1 cellular context compared by ENCODE assay signal in the genomic region with DNA sequence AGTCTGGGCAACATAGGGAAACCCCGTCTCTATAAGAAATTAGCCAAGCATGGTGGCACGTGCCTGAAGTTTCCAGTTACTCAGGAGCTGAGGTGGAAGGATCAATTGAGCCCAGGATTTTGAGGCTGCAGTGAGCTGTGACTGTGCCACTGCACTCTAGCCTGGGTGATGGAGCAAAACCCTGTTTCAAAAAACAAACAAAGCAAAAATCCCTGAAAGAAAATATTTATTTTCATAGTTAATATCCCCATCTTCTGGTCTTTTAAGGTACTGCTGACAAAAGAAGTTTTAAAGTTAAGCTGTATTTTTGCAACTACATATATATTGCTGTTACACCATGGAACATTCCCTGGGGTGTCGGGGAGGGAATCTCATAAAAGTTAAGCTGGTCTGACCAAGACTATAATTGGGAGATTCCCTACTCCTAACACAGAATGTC.
TF ChIP-seq lines count a peak whose summit lies in the region.

No MANE protein-coding gene starts in this region.

TF ChIP-seq in H1, 55 proteins besides CTCF, POLR2A, EP300 and RAD21 (continued from another document):
- TF ChIP-seq, protein P1, sequence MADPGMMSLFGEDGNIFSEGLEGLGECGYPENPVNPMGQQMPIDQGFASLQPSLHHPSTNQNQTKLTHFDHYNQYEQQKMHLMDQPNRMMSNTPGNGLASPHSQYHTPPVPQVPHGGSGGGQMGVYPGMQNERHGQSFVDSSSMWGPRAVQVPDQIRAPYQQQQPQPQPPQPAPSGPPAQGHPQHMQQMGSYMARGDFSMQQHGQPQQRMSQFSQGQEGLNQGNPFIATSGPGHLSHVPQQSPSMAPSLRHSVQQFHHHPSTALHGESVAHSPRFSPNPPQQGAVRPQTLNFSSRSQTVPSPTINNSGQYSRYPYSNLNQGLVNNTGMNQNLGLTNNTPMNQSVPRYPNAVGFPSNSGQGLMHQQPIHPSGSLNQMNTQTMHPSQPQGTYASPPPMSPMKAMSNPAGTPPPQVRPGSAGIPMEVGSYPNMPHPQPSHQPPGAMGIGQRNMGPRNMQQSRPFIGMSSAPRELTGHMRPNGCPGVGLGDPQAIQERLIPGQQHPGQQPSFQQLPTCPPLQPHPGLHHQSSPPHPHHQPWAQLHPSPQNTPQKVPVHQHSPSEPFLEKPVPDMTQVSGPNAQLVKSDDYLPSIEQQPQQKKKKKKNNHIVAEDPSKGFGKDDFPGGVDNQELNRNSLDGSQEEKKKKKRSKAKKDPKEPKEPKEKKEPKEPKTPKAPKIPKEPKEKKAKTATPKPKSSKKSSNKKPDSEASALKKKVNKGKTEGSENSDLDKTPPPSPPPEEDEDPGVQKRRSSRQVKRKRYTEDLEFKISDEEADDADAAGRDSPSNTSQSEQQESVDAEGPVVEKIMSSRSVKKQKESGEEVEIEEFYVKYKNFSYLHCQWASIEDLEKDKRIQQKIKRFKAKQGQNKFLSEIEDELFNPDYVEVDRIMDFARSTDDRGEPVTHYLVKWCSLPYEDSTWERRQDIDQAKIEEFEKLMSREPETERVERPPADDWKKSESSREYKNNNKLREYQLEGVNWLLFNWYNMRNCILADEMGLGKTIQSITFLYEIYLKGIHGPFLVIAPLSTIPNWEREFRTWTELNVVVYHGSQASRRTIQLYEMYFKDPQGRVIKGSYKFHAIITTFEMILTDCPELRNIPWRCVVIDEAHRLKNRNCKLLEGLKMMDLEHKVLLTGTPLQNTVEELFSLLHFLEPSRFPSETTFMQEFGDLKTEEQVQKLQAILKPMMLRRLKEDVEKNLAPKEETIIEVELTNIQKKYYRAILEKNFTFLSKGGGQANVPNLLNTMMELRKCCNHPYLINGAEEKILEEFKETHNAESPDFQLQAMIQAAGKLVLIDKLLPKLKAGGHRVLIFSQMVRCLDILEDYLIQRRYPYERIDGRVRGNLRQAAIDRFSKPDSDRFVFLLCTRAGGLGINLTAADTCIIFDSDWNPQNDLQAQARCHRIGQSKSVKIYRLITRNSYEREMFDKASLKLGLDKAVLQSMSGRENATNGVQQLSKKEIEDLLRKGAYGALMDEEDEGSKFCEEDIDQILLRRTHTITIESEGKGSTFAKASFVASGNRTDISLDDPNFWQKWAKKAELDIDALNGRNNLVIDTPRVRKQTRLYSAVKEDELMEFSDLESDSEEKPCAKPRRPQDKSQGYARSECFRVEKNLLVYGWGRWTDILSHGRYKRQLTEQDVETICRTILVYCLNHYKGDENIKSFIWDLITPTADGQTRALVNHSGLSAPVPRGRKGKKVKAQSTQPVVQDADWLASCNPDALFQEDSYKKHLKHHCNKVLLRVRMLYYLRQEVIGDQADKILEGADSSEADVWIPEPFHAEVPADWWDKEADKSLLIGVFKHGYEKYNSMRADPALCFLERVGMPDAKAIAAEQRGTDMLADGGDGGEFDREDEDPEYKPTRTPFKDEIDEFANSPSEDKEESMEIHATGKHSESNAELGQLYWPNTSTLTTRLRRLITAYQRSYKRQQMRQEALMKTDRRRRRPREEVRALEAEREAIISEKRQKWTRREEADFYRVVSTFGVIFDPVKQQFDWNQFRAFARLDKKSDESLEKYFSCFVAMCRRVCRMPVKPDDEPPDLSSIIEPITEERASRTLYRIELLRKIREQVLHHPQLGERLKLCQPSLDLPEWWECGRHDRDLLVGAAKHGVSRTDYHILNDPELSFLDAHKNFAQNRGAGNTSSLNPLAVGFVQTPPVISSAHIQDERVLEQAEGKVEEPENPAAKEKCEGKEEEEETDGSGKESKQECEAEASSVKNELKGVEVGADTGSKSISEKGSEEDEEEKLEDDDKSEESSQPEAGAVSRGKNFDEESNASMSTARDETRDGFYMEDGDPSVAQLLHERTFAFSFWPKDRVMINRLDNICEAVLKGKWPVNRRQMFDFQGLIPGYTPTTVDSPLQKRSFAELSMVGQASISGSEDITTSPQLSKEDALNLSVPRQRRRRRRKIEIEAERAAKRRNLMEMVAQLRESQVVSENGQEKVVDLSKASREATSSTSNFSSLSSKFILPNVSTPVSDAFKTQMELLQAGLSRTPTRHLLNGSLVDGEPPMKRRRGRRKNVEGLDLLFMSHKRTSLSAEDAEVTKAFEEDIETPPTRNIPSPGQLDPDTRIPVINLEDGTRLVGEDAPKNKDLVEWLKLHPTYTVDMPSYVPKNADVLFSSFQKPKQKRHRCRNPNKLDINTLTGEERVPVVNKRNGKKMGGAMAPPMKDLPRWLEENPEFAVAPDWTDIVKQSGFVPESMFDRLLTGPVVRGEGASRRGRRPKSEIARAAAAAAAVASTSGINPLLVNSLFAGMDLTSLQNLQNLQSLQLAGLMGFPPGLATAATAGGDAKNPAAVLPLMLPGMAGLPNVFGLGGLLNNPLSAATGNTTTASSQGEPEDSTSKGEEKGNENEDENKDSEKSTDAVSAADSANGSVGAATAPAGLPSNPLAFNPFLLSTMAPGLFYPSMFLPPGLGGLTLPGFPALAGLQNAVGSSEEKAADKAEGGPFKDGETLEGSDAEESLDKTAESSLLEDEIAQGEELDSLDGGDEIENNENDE (IDR thresholded peaks at IDR 0.05; ENCODE audit: insufficient replicate concordance, low read length): no peak
- TF ChIP-seq FOSL1 (IDR thresholded peaks at IDR 0.05; ENCODE audit: insufficient read depth, low read depth, low read length): no peak
- no peak for TF ChIP-seq TAF1 (IDR thresholded peaks at IDR 0.05; ENCODE audit: low read depth, low read length)
- no peak for TF ChIP-seq GABPA (IDR thresholded peaks at IDR 0.05; ENCODE audit: borderline replicate concordance, insufficient read depth, low read length)
- TF ChIP-seq RNF2 (IDR thresholded peaks at IDR 0.05; ENCODE audit: borderline replicate concordance, low read depth, low read length, missing control alignments, poor library complexity, severe bottlenecking): no peak
- TF ChIP-seq TCF12 (IDR thresholded peaks at IDR 0.05; ENCODE audit: low read depth, low read length): no peak
- no peak for TF ChIP-seq SP2 (IDR thresholded peaks at IDR 0.05; ENCODE audit: low read length)
- no peak for TF ChIP-seq JUND (IDR thresholded peaks at IDR 0.05; ENCODE audit: low read length)
- TF ChIP-seq ZNF274 (IDR thresholded peaks at IDR 0.05; ENCODE audit: borderline replicate concordance, extremely low read depth, low read length): no peak
- TF ChIP-seq SP1 (IDR thresholded peaks at IDR 0.05; ENCODE audit: low read depth, low read length): no peak
